ENCODE assay signal across 8 cellular contexts in the genomic region with DNA sequence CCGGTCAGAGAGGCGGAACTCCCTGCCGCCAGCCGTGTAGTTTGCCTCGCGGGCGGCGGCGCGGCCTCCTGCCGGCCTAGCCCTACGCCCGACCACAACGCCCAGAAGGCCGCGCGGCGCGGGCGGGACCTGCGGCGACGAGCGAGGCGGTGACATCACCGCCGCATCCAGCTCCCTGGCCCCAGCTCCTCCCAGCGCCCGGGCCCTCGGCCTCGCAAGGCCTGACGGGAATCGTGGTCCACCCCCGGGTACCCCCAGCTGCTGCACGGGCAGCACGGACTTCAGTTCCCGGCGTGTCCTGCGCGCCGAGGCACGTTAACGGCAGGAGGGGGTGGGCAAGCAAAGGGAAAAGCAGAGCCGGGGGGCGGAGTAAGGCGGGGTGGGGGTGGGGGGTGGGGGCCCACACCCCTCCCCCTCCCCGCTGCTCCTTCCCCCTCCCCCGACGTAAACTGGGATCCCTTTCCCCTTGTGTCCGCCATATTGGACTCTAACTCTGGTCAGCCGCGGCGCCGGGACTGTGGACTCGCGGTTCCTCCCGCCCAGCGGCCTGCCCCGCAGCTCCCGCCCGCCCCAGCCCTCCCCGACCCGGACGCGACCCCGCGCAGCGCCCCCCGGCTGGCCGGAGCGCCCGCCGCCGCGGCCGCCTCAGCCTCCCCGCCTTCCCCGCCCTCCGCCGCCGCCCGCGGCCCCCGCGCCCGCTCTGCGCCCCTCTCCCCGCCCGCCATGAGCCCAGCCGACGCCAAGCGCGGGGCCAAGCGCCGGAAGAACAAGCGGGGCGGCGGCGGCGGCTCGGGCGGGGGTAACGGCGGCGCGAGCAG. TPM values are rescaled to one million over a fixed set of nuclear protein-coding genes. Genes with fewer than 3 reads are reported as not detected.
DNase-seq lines count a peak whose midpoint lies in the region; ATAC-seq and TF ChIP-seq lines count a peak whose summit lies in the region.

A gene with protein sequence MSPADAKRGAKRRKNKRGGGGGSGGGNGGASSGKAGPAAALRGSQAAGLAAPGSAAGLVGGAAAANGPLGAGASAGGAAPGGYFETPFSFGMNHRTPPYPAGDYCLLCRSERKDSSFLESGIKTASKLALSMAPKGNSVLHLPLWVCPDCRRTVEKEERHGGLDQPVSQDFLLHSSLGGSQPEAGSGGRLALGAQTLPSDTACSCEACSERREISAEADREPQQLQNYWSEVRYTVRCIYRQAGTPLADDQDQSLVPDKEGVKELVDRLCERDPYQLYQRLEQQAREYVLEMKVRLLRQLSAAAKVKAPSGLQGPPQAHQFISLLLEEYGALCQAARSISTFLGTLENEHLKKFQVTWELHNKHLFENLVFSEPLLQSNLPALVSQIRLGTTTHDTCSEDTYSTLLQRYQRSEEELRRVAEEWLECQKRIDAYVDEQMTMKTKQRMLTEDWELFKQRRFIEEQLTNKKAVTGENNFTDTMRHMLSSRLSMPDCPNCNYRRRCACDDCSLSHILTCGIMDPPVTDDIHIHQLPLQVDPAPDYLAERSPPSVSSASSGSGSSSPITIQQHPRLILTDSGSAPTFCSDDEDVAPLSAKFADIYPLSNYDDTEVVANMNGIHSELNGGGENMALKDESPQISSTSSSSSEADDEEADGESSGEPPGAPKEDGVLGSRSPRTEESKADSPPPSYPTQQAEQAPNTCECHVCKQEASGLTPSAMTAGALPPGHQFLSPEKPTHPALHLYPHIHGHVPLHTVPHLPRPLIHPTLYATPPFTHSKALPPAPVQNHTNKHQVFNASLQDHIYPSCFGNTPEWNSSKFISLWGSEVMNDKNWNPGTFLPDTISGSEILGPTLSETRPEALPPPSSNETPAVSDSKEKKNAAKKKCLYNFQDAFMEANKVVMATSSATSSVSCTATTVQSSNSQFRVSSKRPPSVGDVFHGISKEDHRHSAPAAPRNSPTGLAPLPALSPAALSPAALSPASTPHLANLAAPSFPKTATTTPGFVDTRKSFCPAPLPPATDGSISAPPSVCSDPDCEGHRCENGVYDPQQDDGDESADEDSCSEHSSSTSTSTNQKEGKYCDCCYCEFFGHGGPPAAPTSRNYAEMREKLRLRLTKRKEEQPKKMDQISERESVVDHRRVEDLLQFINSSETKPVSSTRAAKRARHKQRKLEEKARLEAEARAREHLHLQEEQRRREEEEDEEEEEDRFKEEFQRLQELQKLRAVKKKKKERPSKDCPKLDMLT (N-terminal part only) (plus strand): TSS at position 455 of the 818 bp plus-strand sequence. CDS start 269 bp downstream, at position 724.

- no peaks in the 10 kb centered on the region for H3K36me3 Mint-ChIP-seq in activated naive CD8-positive, alpha-beta T cell

- peak within 1 kb of the TSS; percentile 82 for H3K27ac ChIP-seq in temporal lobe (ENCODE audit: low read depth, low read length)

- no peaks in the 10 kb centered on the region for H3K9me3 Mint-ChIP-seq in activated naive CD8-positive, alpha-beta T cell (ENCODE audit: low read depth)

- TF ChIP-seq CTCF in GM12864 (IDR thresholded peaks at IDR 0.05; ENCODE audit: low read depth, low read length, missing control alignments), result no peak
- TF ChIP-seq CTCF in omental fat pad (IDR thresholded peaks at IDR 0.05), result no peak

- H3K4me3 Mint-ChIP-seq in activated naive CD8-positive, alpha-beta T cell, result peak within 1 kb of the TSS; percentile 91

- H3K4me1 Mint-ChIP-seq in activated naive CD8-positive, alpha-beta T cell (ENCODE audit: low read depth), result peaks cover 19% of the 10 kb centered on the region

- ATAC-seq in HG02678 (IDR thresholded peaks at IDR 0.05; ENCODE audit: unreplicated experiment) (peak; percentile 86), omental fat pad (ENCODE audit: low FRiP score) (peak; percentile 98)

- no peaks in the 10 kb centered on the region for H3K27me3 Mint-ChIP-seq in activated naive CD8-positive, alpha-beta T cell

- DNase-seq in GM12864 (ENCODE audit: low read depth), result peak; percentile 96
- peak; percentile 93 for DNase-seq in NCI-H1105 treated with DMSO at 0.1 percent for 48 hours (lab: John Stamatoyannopoulos, UW)
- DNase-seq in SKM-1 treated with dmso at 0.1 percent for 144 hours (lab: John Stamatoyannopoulos, UW; ENCODE audit: unreplicated experiment), result peak; percentile 100
- DNase-seq in glomerular visceral epithelial cell (ENCODE audit: extremely low spot score), result peak; percentile 100
- peak; percentile 79 for DNase-seq in omental fat pad (ENCODE audit: low spot score)

- H3K27ac Mint-ChIP-seq in activated naive CD8-positive, alpha-beta T cell, result peak within 1 kb of the TSS; percentile 92

- H3K4me3 ChIP-seq in GM12864 (ENCODE audit: low read depth, low read length), result peak within 1 kb of the TSS; percentile 98

RNA-seq across cellular contexts. Expression of the gene that starts here (rescaled TPM):
- total RNA-seq in omental fat pad, result 10 to 100 TPM; 16.7 to 30.1 (median 24.9) TPM
- total RNA-seq in temporal lobe, result 22.4 TPM

Comparison
In these comparisons a context has a peak if more than half of its experiments do, and no peak if none do; other contexts are left out.
1. Peak in every context shown above with its lines: DNase-seq, ATAC-seq, H3K4me3 ChIP-seq and H3K27ac ChIP-seq.